ENCODE assay signal across 1 cellular context in the genomic region with DNA sequence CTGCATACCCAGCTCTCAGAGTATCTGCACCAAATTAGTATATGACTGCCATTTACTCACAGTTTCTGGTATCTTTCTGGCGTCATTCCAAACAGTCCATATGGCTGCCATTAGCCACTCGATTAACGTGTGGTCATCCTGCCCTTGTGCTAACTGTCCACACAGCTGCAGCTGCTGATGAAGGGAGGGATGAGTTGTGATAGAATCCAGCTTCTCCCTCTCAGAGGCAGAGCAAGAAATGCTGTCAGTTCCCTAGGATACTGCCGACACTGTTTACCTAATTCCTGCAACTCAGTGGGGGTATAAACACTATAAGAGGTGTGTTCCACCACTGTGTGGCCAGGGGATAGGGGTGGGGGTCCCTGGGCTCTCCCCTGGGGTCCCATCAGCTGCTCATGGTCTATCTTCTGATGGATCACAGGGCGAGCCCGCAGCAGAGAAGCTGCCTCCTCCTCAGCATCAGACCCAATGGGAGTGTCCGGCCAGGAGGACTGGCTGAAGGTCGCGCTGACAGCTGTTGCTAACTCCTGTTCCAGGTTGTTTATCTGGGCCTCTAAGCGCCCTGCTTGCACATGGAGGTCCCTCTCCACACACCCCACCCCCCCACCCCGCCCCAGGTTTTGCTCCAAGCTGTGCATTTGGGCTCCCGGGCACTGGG.
TF ChIP-seq lines count a peak whose summit lies in the region.

No MANE protein-coding gene starts in this region.

TF ChIP-seq in GM23338, 12 proteins besides CTCF, POLR2A, EP300 and RAD21:
- TF ChIP-seq, protein P1, sequence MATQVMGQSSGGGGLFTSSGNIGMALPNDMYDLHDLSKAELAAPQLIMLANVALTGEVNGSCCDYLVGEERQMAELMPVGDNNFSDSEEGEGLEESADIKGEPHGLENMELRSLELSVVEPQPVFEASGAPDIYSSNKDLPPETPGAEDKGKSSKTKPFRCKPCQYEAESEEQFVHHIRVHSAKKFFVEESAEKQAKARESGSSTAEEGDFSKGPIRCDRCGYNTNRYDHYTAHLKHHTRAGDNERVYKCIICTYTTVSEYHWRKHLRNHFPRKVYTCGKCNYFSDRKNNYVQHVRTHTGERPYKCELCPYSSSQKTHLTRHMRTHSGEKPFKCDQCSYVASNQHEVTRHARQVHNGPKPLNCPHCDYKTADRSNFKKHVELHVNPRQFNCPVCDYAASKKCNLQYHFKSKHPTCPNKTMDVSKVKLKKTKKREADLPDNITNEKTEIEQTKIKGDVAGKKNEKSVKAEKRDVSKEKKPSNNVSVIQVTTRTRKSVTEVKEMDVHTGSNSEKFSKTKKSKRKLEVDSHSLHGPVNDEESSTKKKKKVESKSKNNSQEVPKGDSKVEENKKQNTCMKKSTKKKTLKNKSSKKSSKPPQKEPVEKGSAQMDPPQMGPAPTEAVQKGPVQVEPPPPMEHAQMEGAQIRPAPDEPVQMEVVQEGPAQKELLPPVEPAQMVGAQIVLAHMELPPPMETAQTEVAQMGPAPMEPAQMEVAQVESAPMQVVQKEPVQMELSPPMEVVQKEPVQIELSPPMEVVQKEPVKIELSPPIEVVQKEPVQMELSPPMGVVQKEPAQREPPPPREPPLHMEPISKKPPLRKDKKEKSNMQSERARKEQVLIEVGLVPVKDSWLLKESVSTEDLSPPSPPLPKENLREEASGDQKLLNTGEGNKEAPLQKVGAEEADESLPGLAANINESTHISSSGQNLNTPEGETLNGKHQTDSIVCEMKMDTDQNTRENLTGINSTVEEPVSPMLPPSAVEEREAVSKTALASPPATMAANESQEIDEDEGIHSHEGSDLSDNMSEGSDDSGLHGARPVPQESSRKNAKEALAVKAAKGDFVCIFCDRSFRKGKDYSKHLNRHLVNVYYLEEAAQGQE (IDR thresholded peaks at IDR 0.05; ENCODE audit: unreplicated experiment), result no peak
- no peak for TF ChIP-seq EZH2phosphoT487 (IDR thresholded peaks at IDR 0.05; ENCODE audit: unreplicated experiment)
- TF ChIP-seq, protein P2, sequence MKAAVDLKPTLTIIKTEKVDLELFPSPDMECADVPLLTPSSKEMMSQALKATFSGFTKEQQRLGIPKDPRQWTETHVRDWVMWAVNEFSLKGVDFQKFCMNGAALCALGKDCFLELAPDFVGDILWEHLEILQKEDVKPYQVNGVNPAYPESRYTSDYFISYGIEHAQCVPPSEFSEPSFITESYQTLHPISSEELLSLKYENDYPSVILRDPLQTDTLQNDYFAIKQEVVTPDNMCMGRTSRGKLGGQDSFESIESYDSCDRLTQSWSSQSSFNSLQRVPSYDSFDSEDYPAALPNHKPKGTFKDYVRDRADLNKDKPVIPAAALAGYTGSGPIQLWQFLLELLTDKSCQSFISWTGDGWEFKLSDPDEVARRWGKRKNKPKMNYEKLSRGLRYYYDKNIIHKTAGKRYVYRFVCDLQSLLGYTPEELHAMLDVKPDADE (IDR thresholded peaks at IDR 0.05), result no peak
- TF ChIP-seq POLR2AphosphoS5 (IDR thresholded peaks at IDR 0.05; ENCODE audit: low read depth), result no peak
- TF ChIP-seq ZNF462 (CRISPR knock-in tag; IDR thresholded peaks at IDR 0.05), result no peak
- no peak for TF ChIP-seq ZNF331 (CRISPR knock-in tag; IDR thresholded peaks at IDR 0.05; ENCODE audit: low read depth)
- no peak for TF ChIP-seq ZNF114 (CRISPR knock-in tag; IDR thresholded peaks at IDR 0.05)
- TF ChIP-seq STAT1 (IDR thresholded peaks at IDR 0.05; ENCODE audit: unreplicated experiment), result no peak
- no peak for TF ChIP-seq CREB1 (CRISPR knock-in tag; IDR thresholded peaks at IDR 0.05; ENCODE audit: low read depth)
- TF ChIP-seq NANOG (IDR thresholded peaks at IDR 0.05; ENCODE audit: borderline replicate concordance), result no peak
- TF ChIP-seq EZH2 (IDR thresholded peaks at IDR 0.05; ENCODE audit: low read depth, unreplicated experiment), result no peak
- no peak for TF ChIP-seq JUNB (IDR thresholded peaks at IDR 0.05; ENCODE audit: unreplicated experiment)
